In genomic region chr12:119008691-119009221, GRCh38 we compare ENCODE assay signal across 15 cellular contexts. TPM values are rescaled to one million over a fixed set of nuclear protein-coding genes. Genes with fewer than 3 reads are reported as not detected.
DNase-seq lines count a peak whose midpoint lies in the region; ATAC-seq and TF ChIP-seq lines count a peak whose summit lies in the region.
"Had no signal": no experiment of that assay in that cellular context is flagged by ENCODE, and none has a peak within 500 bp of the region (broad histone marks: within the 10 kb centered on the region; RNA-seq: fewer than 3 reads in every experiment).

No MANE protein-coding gene starts in this region.

- H3K27ac Mint-ChIP-seq in WTC11, result peak overlapping the region; percentile 20; the same call in 1 of the 2 replicates
- H3K27ac Mint-ChIP-seq: T-helper 17 cell had no signal

- no peak overlapping the region for H2AK5ac ChIP-seq in mesendoderm (ENCODE audit: low read length)

- no peaks in the 10 kb centered on the region for H3K79me2 ChIP-seq in mesendoderm (ENCODE audit: control insufficient read depth, insufficient read depth, low read length)

- no peak overlapping the region for H4K8ac ChIP-seq in mesendoderm (ENCODE audit: low read depth, low read length)

- H3K9ac ChIP-seq in mesendoderm (ENCODE audit: low read length), result peak overlapping the region; percentile 6

- H3K56ac ChIP-seq in mesendoderm (ENCODE audit: low read length), result peak overlapping the region; percentile 25

- no peak overlapping the region for H3K23ac ChIP-seq in mesendoderm (ENCODE audit: low read length)

- POLR2A ChIA-PET in WTC11 (lab: Charles Lee), result no interaction called here

- no peak overlapping the region for H2BK120ac ChIP-seq in mesendoderm (ENCODE audit: low read depth, low read length)

- no peak overlapping the region for H3K4me3 ChIP-seq in mesendoderm (ENCODE audit: low read length)
- H3K4me3 ChIP-seq: PC-9, psoas muscle had no signal

- H3K36me3 ChIP-seq in mesendoderm (ENCODE audit: control insufficient read depth, insufficient read depth, low read length), result no peaks in the 10 kb centered on the region

- no peak overlapping the region for H3K4ac ChIP-seq in mesendoderm (ENCODE audit: low read depth, low read length)

- WGBS in mesendoderm (ENCODE audit: extremely low coverage, insufficient coverage, low lambda C conversion rate), result no CpG with 5 or more reads among the region's 20 CpGs

- H3K79me1 ChIP-seq in mesendoderm (ENCODE audit: low read length), result no peaks in the 10 kb centered on the region

- H3K27me3 ChIP-seq in mesendoderm (ENCODE audit: insufficient read depth, low read length, poor library complexity), result no peaks in the 10 kb centered on the region

- no peak overlapping the region for H3K4me2 ChIP-seq in mesendoderm (ENCODE audit: low read length)
- H3K4me2 ChIP-seq: PC-9 had no signal

- peaks cover 63% of the 10 kb centered on the region for H3K4me1 Mint-ChIP-seq in WTC11
- H3K4me1 Mint-ChIP-seq: T-helper 17 cell had no signal

- CTCF ChIA-PET in WTC11 (lab: Charles Lee), result interaction anchor here (1.4 to 1.9 kb wide), 2 partner anchors 12 to 27 kb away, joined by 4 to 12 read pairs; partner anchors contain the start of gene SRRM4

- H2BK15ac ChIP-seq in mesendoderm (replicated peaks; ENCODE audit: low read depth), result no peak overlapping the region

- peaks cover 22% of the 10 kb centered on the region for H3K4me1 ChIP-seq in mesendoderm (ENCODE audit: control insufficient read depth, low read depth, low read length)
- H3K4me1 ChIP-seq: psoas muscle had no signal

- no peaks in the 10 kb centered on the region for H3K27me3 Mint-ChIP-seq in WTC11 (ENCODE audit: low read depth)

- no peak overlapping the region for H2BK5ac ChIP-seq in mesendoderm (ENCODE audit: low read length)

- no peaks in the 10 kb centered on the region for H3K36me3 Mint-ChIP-seq in WTC11

- ATAC-seq in WTC11 (peak; percentile 47), HG02852 (IDR thresholded peaks at IDR 0.05; ENCODE audit: unreplicated experiment) (no peak), GM21515 (IDR thresholded peaks at IDR 0.05; ENCODE audit: unreplicated experiment) (no peak)
- ATAC-seq: psoas muscle, T-helper 17 cell had no signal

- H3K4me3 Mint-ChIP-seq in WTC11, result peak overlapping the region; percentile 48
- H3K4me3 Mint-ChIP-seq: T-helper 17 cell had no signal

- H4K5ac ChIP-seq in mesendoderm (ENCODE audit: low read length), result no peak overlapping the region

- DNase-seq in ELF-1 (ENCODE audit: low read depth, low spot score) (peak; percentile 59), NCI-H2107 (lab: John Stamatoyannopoulos, UW) (peak; percentile 60), WTC11 (ENCODE audit: low spot score) (peak; percentile 18), mesendoderm (no peak), AG08396 (ENCODE audit: low spot score) (no peak), NOMO-1 treated with DMSO at 0.1 percent for 48 hours (lab: John Stamatoyannopoulos, UW; ENCODE audit: unreplicated experiment) (no peak)
- DNase-seq: IMR-90; NCI-H1048; PC-9; psoas muscle; stimulated activated CD8-positive, alpha-beta memory T cell treated with anti-CD3 and anti-CD28 coated beads, Interleukin-4, amount 100 ng/mL, for 48 hours; T-helper 17 cell had no signal

- no peak overlapping the region for H3K27ac ChIP-seq in mesendoderm (ENCODE audit: low read depth, low read length)
- H3K27ac ChIP-seq: PC-9, psoas muscle had no signal

- no peak overlapping the region for H3K18ac ChIP-seq in mesendoderm (ENCODE audit: low read length)

- H3K9me3 Mint-ChIP-seq in WTC11, result no peaks in the 10 kb centered on the region

- TF ChIP-seq CTCF in WTC11 (IDR thresholded peaks at IDR 0.05), result no peak

TF ChIP-seq in WTC11, 78 proteins besides CTCF, POLR2A, EP300 and RAD21 (continues in another document):
- TF ChIP-seq PRDM15 (CRISPR knock-in tag; IDR thresholded peaks at IDR 0.05), result no peak
- no peak for TF ChIP-seq E2F5 (CRISPR knock-in tag; IDR thresholded peaks at IDR 0.05)
- TF ChIP-seq STAT6 (CRISPR knock-in tag; conservative IDR thresholded peaks at IDR 0.05; ENCODE audit: low read depth), result no peak
- no peak for TF ChIP-seq ZNF138 (CRISPR knock-in tag; conservative IDR thresholded peaks at IDR 0.05)
- TF ChIP-seq USF2 (CRISPR knock-in tag; IDR thresholded peaks at IDR 0.05), result no peak
- TF ChIP-seq FOXP1 (CRISPR knock-in tag; IDR thresholded peaks at IDR 0.05; ENCODE audit: borderline replicate concordance), result no peak
- no peak for TF ChIP-seq SOX15 (CRISPR knock-in tag; IDR thresholded peaks at IDR 0.05)
- TF ChIP-seq ZBTB21 (CRISPR knock-in tag; IDR thresholded peaks at IDR 0.05; ENCODE audit: borderline replicate concordance), result no peak
- TF ChIP-seq RELA (CRISPR knock-in tag; IDR thresholded peaks at IDR 0.05; ENCODE audit: borderline replicate concordance), result no peak
- TF ChIP-seq E2F1 (CRISPR knock-in tag; IDR thresholded peaks at IDR 0.05), result no peak
- no peak for TF ChIP-seq GTF2I (CRISPR knock-in tag; conservative IDR thresholded peaks at IDR 0.05)

RNA-seq across cellular contexts. Expression of gene SRRM4, which starts 27.4 kb away (rescaled TPM):
- total RNA-seq in WTC11 (2021), result 0.78 to 0.96 TPM (median 0.96 TPM) in 3 replicates
- 0.37 TPM for polyA plus RNA-seq in mesendoderm (2013, experiment 1 of 2)
- polyA plus RNA-seq in mesendoderm (2013, experiment 2 of 2), result 0.41 TPM
- total RNA-seq: IMR-90, mononuclear cell, PC-9, T-helper 17 cell had no signal
- polyA plus RNA-seq: IMR-90 had no signal

Comparison
In these comparisons a context has a peak if more than half of its experiments do, and no peak if none do; other contexts are left out.
1. DNase-seq: peak in ELF-1 (single experiment), NCI-H2107 (single experiment) and WTC11 (single experiment); none in mesendoderm (single experiment), AG08396 (single experiment) and NOMO-1 treated with DMSO at 0.1 percent for 48 hours (single experiment).